ENCODE assay signal across 14 cellular contexts in genomic region chr2:224009605-224010330, GRCh38. TPM values are rescaled to one million over a fixed set of nuclear protein-coding genes. Genes with fewer than 3 reads are reported as not detected.
DNase-seq lines count a peak whose midpoint lies in the region; ATAC-seq, FAIRE-seq and TF ChIP-seq lines count a peak whose summit lies in the region.
"Had no signal": no experiment of that assay in that cellular context is flagged by ENCODE, and none has a peak within 500 bp of the region (broad histone marks: within the 10 kb centered on the region; RNA-seq: fewer than 3 reads in every experiment).

No MANE protein-coding gene starts in this region.

- no peak overlapping the region for H3K27ac ChIP-seq in H9 (ENCODE audit: insufficient read length, low read depth, low read length)
- peak overlapping the region; percentile 48 for H3K27ac ChIP-seq in SJSA1
- no peak overlapping the region for H3K27ac ChIP-seq in endodermal cell (ENCODE audit: low read depth, low read length)
- H3K27ac ChIP-seq in pancreas, result peak overlapping the region in 3 of 4 donors; percentile 20 to 77 (median 66)
- H3K27ac ChIP-seq in esophagus muscularis mucosa (replicated peaks in 1 of 4), result no peak overlapping the region
- H3K27ac ChIP-seq: breast epithelium, SJCRH30 had no signal

- peaks cover 6% of the 10 kb centered on the region; the same call in 1 of the 2 replicates for H3K4me1 ChIP-seq in H9 (ENCODE audit: insufficient read depth, low read length)
- H3K4me1 ChIP-seq in SJSA1 (replicated peaks), result peaks cover 17% of the 10 kb centered on the region
- H3K4me1 ChIP-seq in endodermal cell (ENCODE audit: control insufficient read depth, insufficient read depth, low read length), result peaks cover 8% of the 10 kb centered on the region
- H3K4me1 ChIP-seq in pancreas, result peaks cover 0 to 14% (median 0%) of the 10 kb centered on the region in 3 donors
- H3K4me1 ChIP-seq in esophagus muscularis mucosa, result peaks cover 0 to 12% (median 0%) of the 10 kb centered on the region in 4 donors
- H3K4me1 ChIP-seq: breast epithelium had no signal

- H3K9me3 ChIP-seq in H9 (ENCODE audit: control insufficient read depth, low read depth, low read length), result no peaks in the 10 kb centered on the region
- H3K9me3 ChIP-seq in SJSA1 (replicated peaks), result no peaks in the 10 kb centered on the region
- no peaks in the 10 kb centered on the region for H3K9me3 ChIP-seq in endodermal cell (ENCODE audit: control insufficient read depth, low read length)
- H3K9me3 ChIP-seq in pancreas, result no peaks in the 10 kb centered on the region
- no peaks in the 10 kb centered on the region for H3K9me3 ChIP-seq in esophagus muscularis mucosa
- H3K9me3 ChIP-seq: breast epithelium had no signal

- H3K27ac Mint-ChIP-seq in H9 (peak overlapping the region in 2 of 3 experiments; percentile 5 to 66; a peak in 1 of 7 replicates), endodermal cell (peak overlapping the region; percentile 81)
- H3K27ac Mint-ChIP-seq in stimulated activated memory B cell treated with anti-CD40 and anti-IgM and Interleukin-4, amounts not matched to agents 10 μg/mL and 1 μg/mL and 100 μg/mL, for 72 hours, result no peak overlapping the region

- H2BK120ac ChIP-seq in H9 (ENCODE audit: low read depth, low read length, poor library complexity, severe bottlenecking), result no peak overlapping the region

- no peak for TF ChIP-seq EP300 in esophagus muscularis mucosa (IDR thresholded peaks at IDR 0.05)

- no peak overlapping the region for H3K23ac ChIP-seq in H9 (ENCODE audit: insufficient read length, low read depth, low read length)

- H3K27me3 ChIP-seq in H9 (ENCODE audit: insufficient read depth, low read length) (no peaks in the 10 kb centered on the region), SJSA1 (replicated peaks) (no peaks in the 10 kb centered on the region), endodermal cell (ENCODE audit: control insufficient read depth, insufficient read depth, low read length, poor library complexity, severe bottlenecking) (no peaks in the 10 kb centered on the region), pancreas (no peaks in the 10 kb centered on the region), esophagus muscularis mucosa (no peaks in the 10 kb centered on the region)
- H3K27me3 ChIP-seq: breast epithelium, SJCRH30 had no signal

- no peak for DNase-seq in H9
- DNase-seq in SJSA1 (ENCODE audit: low read depth in 1 of 2, low spot score in 2 of 2), result peak in 1 of 2 experiments; percentile 52
- no peak for DNase-seq in endodermal cell
- DNase-seq in pancreas, result no peak
- DNase-seq in esophagus muscularis mucosa (ENCODE audit: extremely low spot score), result no peak
- no peak for DNase-seq in germinal center (ENCODE audit: low spot score)
- DNase-seq: activated CD4-positive, alpha-beta T cell treated with anti-CD3 and anti-CD28 coated beads for 4 hours; naive thymus-derived CD8-positive, alpha-beta T cell; NCI-H748 treated with DMSO at 0.1 percent for 48 hours; SJCRH30 had no signal

- no peak overlapping the region for H3K56ac ChIP-seq in H9 (ENCODE audit: insufficient read length, low read depth, low read length)

- TF ChIP-seq POLR2A in esophagus muscularis mucosa (IDR thresholded peaks at IDR 0.05; ENCODE audit: low read depth), result no peak

- no peak overlapping the region for H2BK20ac ChIP-seq in H9 (ENCODE audit: low read depth, low read length, poor library complexity, severe bottlenecking)

- no peaks in the 10 kb centered on the region for H3K79me2 ChIP-seq in H9 (ENCODE audit: insufficient read depth, low read length)

- no CpG with 5 or more reads among the region's 5 CpGs for whole genome bisulfite sequencing in H9 (ENCODE audit: extremely low coverage, insufficient read length, low lambda C conversion rate)
- WGBS in endodermal cell (ENCODE audit: insufficient coverage in 1 of 2, insufficient read length in 1 of 2), 2 experiments, result 85 to 90% methylated on average over 2 to 5 of the region's 5 CpGs
- 51% methylated on average over 5 of the region's 5 CpGs for WGBS in pancreas, 2 donors
- WGBS in esophagus muscularis mucosa, result 59% methylated on average over 5 of the region's 5 CpGs

- H3K36me3 Mint-ChIP-seq in H9 (ENCODE audit: insufficient read depth in 1 of 3, low read depth in 3 of 3) (no peaks in the 10 kb centered on the region), endodermal cell (ENCODE audit: low read depth) (peaks cover 14% of the 10 kb centered on the region)
- H3K36me3 Mint-ChIP-seq in stimulated activated memory B cell treated with anti-CD40 and anti-IgM and Interleukin-4, amounts not matched to agents 10 μg/mL and 1 μg/mL and 100 μg/mL, for 72 hours, result no peaks in the 10 kb centered on the region
- H3K36me3 Mint-ChIP-seq: naive thymus-derived CD8-positive, alpha-beta T cell had no signal

- H3K14ac ChIP-seq in H9 (ENCODE audit: insufficient read depth, low read length), result no peak overlapping the region; the same call in 1 of the 2 replicates

- H2BK15ac ChIP-seq in H9 (ENCODE audit: low read depth, low read length), result no peak overlapping the region

- no peak overlapping the region for H4K91ac ChIP-seq in H9 (ENCODE audit: insufficient read length, low read depth, low read length)

- H2BK5ac ChIP-seq in H9 (ENCODE audit: insufficient read length, low read length), result no peak overlapping the region

- no peak overlapping the region for H2AK5ac ChIP-seq in H9 (ENCODE audit: insufficient read length, low read length)

- no peak overlapping the region for H2AFZ ChIP-seq in H9 (ENCODE audit: low read length)

- H3K9ac ChIP-seq in H9 (ENCODE audit: extremely low read depth, insufficient read length, low read length) (no peak overlapping the region), endodermal cell (ENCODE audit: extremely low read depth, low read length, poor library complexity, severe bottlenecking) (no peak overlapping the region)

- no peaks in the 10 kb centered on the region for H3K79me1 ChIP-seq in H9 (ENCODE audit: insufficient read depth, low read depth, low read length, poor library complexity, severe bottlenecking)

- H3K4me1 Mint-ChIP-seq in H9 (peaks cover 28 to 32% of the 10 kb centered on the region in 2 experiments), endodermal cell (peaks cover 35% of the 10 kb centered on the region)
- peaks cover under 1% of the 10 kb centered on the region for H3K4me1 Mint-ChIP-seq in stimulated activated memory B cell treated with anti-CD40 and anti-IgM and Interleukin-4, amounts not matched to agents 10 μg/mL and 1 μg/mL and 100 μg/mL, for 72 hours

- no peak overlapping the region for H3K4me2 ChIP-seq in H9 (ENCODE audit: insufficient read depth, insufficient read length, low read length)

- ATAC-seq in pancreas, result peak in 1 of 4 donors; percentile 4
- ATAC-seq in stimulated activated memory B cell treated with anti-CD40 and anti-IgM and Interleukin-4, amounts not matched to agents 10 μg/mL and 1 μg/mL and 100 μg/mL, for 72 hours, result no peak
- ATAC-seq in GM21825 (IDR thresholded peaks at IDR 0.05; ENCODE audit: unreplicated experiment), result no peak
- ATAC-seq: naive thymus-derived CD8-positive, alpha-beta T cell had no signal

- no peak overlapping the region for H4K5ac ChIP-seq in H9 (ENCODE audit: insufficient read length, low read depth, low read length)

- TF ChIP-seq CTCF in H9 (conservative IDR thresholded peaks at IDR 0.05) (no peak), endodermal cell (conservative IDR thresholded peaks at IDR 0.05) (no peak), pancreas (IDR thresholded peaks at IDR 0.05) (no peak), esophagus muscularis mucosa (IDR thresholded peaks at IDR 0.05) (no peak)

- no peaks in the 10 kb centered on the region for H4K20me1 ChIP-seq in H9 (ENCODE audit: control insufficient read depth, insufficient read depth, insufficient read length)

- H3K36me3 ChIP-seq in SJSA1 (no peaks in the 10 kb centered on the region), endodermal cell (ENCODE audit: control insufficient read depth, insufficient read depth, low read length) (peaks cover 81% of the 10 kb centered on the region), pancreas (no peaks in the 10 kb centered on the region), esophagus muscularis mucosa (no peaks in the 10 kb centered on the region)
- H3K36me3 ChIP-seq: breast epithelium had no signal

- H3K4me3 ChIP-seq in SJSA1, result no peak overlapping the region
- H3K4me3 ChIP-seq in endodermal cell (ENCODE audit: low read length), result no peak overlapping the region
- H3K4me3 ChIP-seq in pancreas, result no peak overlapping the region
- H3K4me3 ChIP-seq in esophagus muscularis mucosa, result no peak overlapping the region
- H3K4me3 ChIP-seq: breast epithelium, SJCRH30 had no signal

- no peak overlapping the region for H3K18ac ChIP-seq in H9 (ENCODE audit: insufficient read length, low read depth, low read length)

- no peak overlapping the region for H3T11ph ChIP-seq in H9 (ENCODE audit: low read length)

- intact Hi-C loops in pancreas (cut with DNase I), result no loop called here
- intact Hi-C loops in esophagus muscularis mucosa (cut with DNase I), result no loop called here

- H3K9me3 Mint-ChIP-seq in H9, result no peaks in the 10 kb centered on the region
- H3K9me3 Mint-ChIP-seq in endodermal cell, result no peaks in the 10 kb centered on the region
- no peaks in the 10 kb centered on the region for H3K9me3 Mint-ChIP-seq in stimulated activated memory B cell treated with anti-CD40 and anti-IgM and Interleukin-4, amounts not matched to agents 10 μg/mL and 1 μg/mL and 100 μg/mL, for 72 hours
- H3K9me3 Mint-ChIP-seq: naive thymus-derived CD8-positive, alpha-beta T cell had no signal

- peaks cover 3% of the 10 kb centered on the region for H3K23me2 ChIP-seq in H9 (ENCODE audit: insufficient read length, low read depth, low read length, poor library complexity, severe bottlenecking)

- no peak overlapping the region for H4K8ac ChIP-seq in H9 (replicated peaks; ENCODE audit: insufficient read length, low read depth, low read length)

- no peaks in the 10 kb centered on the region for H3K27me3 Mint-ChIP-seq in H9 (ENCODE audit: low read depth)
- H3K27me3 Mint-ChIP-seq in endodermal cell (ENCODE audit: insufficient read depth), result no peaks in the 10 kb centered on the region
- H3K27me3 Mint-ChIP-seq in stimulated activated memory B cell treated with anti-CD40 and anti-IgM and Interleukin-4, amounts not matched to agents 10 μg/mL and 1 μg/mL and 100 μg/mL, for 72 hours, result peaks cover 14% of the 10 kb centered on the region
- H3K27me3 Mint-ChIP-seq: naive thymus-derived CD8-positive, alpha-beta T cell had no signal

- no peak overlapping the region for H3K4me3 Mint-ChIP-seq in H9
- no peak overlapping the region for H3K4me3 Mint-ChIP-seq in endodermal cell
- H3K4me3 Mint-ChIP-seq in stimulated activated memory B cell treated with anti-CD40 and anti-IgM and Interleukin-4, amounts not matched to agents 10 μg/mL and 1 μg/mL and 100 μg/mL, for 72 hours, result no peak overlapping the region
- H3K4me3 Mint-ChIP-seq: naive thymus-derived CD8-positive, alpha-beta T cell had no signal

- FAIRE-seq in pancreas (lab: Jason Lieb, UNC), result no peak
- FAIRE-seq: islet of Langerhans had no signal

- no peak overlapping the region for H3K4ac ChIP-seq in H9 (ENCODE audit: low read depth, low read length)

- H2BK12ac ChIP-seq in H9 (ENCODE audit: insufficient read length, low read depth, low read length), result no peak overlapping the region

RNA-seq across cellular contexts. Expression of gene SERPINE2, which starts 29.3 kb away (rescaled TPM):
- total RNA-seq in H9 (2021) (36.1 and 40.0 TPM in 2 replicates), endodermal cell (100 to 1,000 TPM; 257 to 386 TPM), pancreas (10 to 100 TPM in 1 of 6 donors, 1 to 10 TPM in 5; 1.0 to 14.8 (median 2.3) TPM), esophagus muscularis mucosa (100 to 1,000 TPM in 1 of 4 donors, 10 to 100 TPM in 3; 20.4 to 126 (median 42.1) TPM)
- 45.5 and 66.7 TPM in 2 replicates for total RNA-seq in SJSA1 (2014; rRNA removed; shearing (Covaris generic))
- polyA plus RNA-seq in endodermal cell (2013, experiment 1 of 2), result 226 TPM
- polyA plus RNA-seq in endodermal cell (2013, experiment 2 of 2), result 288 TPM
- polyA plus RNA-seq in pancreas, result 10 to 100 TPM in 1 of 2 donors, 1 to 10 TPM in 1; 2.8 to 10.1 TPM

RNA-seq across cellular contexts. Expression of gene MRPL44, which starts 52.5 kb away (rescaled TPM):
- total RNA-seq in H9 (2021) (46.1 and 47.8 TPM in 2 replicates), endodermal cell (10 to 100 TPM; 38.7 to 43.4 TPM), pancreas (10 to 100 TPM in 3 of 6 donors, 1 to 10 TPM in 3; 6.8 to 11.5 (median 9.6) TPM), esophagus muscularis mucosa (10 to 100 TPM; 18.3 to 24.7 (median 19.6) TPM)
- total RNA-seq in SJSA1 (2014; rRNA removed; shearing (Covaris generic)), result 47.2 and 55.6 TPM in 2 replicates
- polyA plus RNA-seq in endodermal cell (2013, experiment 1 of 2), result 39.6 TPM
- 38.8 TPM for polyA plus RNA-seq in endodermal cell (2013, experiment 2 of 2)
- polyA plus RNA-seq in pancreas, result 10 to 100 TPM in 1 of 2 donors, 1 to 10 TPM in 1; 5.9 to 12.7 TPM

Comparison
In these comparisons a context has a peak if more than half of its experiments do, and no peak if none do; other contexts are left out.
1. H3K27ac ChIP-seq: peak in SJSA1 (single experiment) and pancreas (3 of 4); none in H9 (single experiment), endodermal cell (single experiment) and esophagus muscularis mucosa (0 of 4).